15 cellular contexts compared by ENCODE assay signal in the genomic region with DNA sequence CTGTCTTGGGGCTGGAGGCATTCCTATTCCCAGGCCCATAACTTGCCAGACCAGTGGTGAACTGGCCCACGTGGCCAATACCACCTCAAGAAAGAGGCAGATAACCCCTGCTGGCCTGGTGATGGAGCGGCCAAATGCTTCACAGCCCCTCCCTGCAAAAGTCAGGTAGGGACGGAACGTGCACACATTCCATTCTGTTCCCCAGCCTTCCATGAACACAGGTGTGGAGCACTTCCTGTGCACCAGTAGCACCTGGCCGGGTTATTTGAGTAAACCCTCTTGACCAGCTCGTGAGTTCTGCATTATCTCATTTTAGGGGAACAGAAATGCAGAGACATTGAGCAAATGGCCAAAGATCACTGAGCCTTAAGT.
"Had no signal": no experiment of that assay in that cellular context is flagged by ENCODE, and none has a peak within 500 bp of the region (broad histone marks: within the 10 kb centered on the region; RNA-seq: fewer than 3 reads in every experiment).

No MANE protein-coding gene starts in this region.

- H3K4me3 ChIP-seq: gastrocnemius medialis, heart right ventricle, left lung, prostate gland, thoracic aorta, uterus had no signal

- H3K36me3 ChIP-seq: gastrocnemius medialis, prostate gland, uterus had no signal

- H3K27me3 ChIP-seq: gastrocnemius medialis, heart right ventricle, left lung, uterus had no signal

- H3K27ac ChIP-seq: gastrocnemius medialis, heart right ventricle, left lung, thoracic aorta, uterus had no signal

- H3K4me1 ChIP-seq: gastrocnemius medialis, left lung, uterus had no signal

- H3K9me3 ChIP-seq: gastrocnemius medialis, heart right ventricle, left lung, prostate gland, thoracic aorta, uterus had no signal

- DNase-seq: activated CD4-positive, alpha-beta T cell treated with anti-CD3 and anti-CD28 coated beads, Interleukin-2, amount 50 U/mL, for 1 hour; activated CD8-positive, alpha-beta memory T cell treated with anti-CD3 and anti-CD28 coated beads for 24 hours; activated naive CD8-positive, alpha-beta T cell treated with anti-CD3 and anti-CD28 coated beads, Interleukin-2, amount 10 ng/mL, durations not matched to agents 7 days and 5 days; effector memory CD4-positive, alpha-beta T cell; gastrocnemius medialis; heart right ventricle; natural killer cell; small intestine; T-helper 1 cell; T1000; uterus had no signal

- ATAC-seq: activated CD4-positive, CD25-positive, alpha-beta regulatory T cell treated with anti-CD3 and anti-CD28 coated beads, Interleukin-2, amount 50 U/mL, for 24 hours; gastrocnemius medialis; left lung; natural killer cell had no signal
